ENCODE assay signal across 21 cellular contexts in genomic region chr5:14505310-14506140, GRCh38.
A peak's percentile ranks its signal among the peaks of the same experiment; 100 is the strongest.
DNase-seq lines count a peak whose midpoint lies in the region; ATAC-seq and TF ChIP-seq lines count a peak whose summit lies in the region.
"Had no signal": no experiment of that assay in that cellular context is flagged by ENCODE, and none has a peak within 500 bp of the region (broad histone marks: within the 10 kb centered on the region; RNA-seq: fewer than 3 reads in every experiment).

No MANE protein-coding gene starts in this region.

- H3K27me3 Mint-ChIP-seq in chondrocyte (ENCODE audit: low read depth) (no peaks in the 10 kb centered on the region), nephron progenitor cell (ENCODE audit: low read depth, poor library complexity) (peaks cover 2% of the 10 kb centered on the region)
- no peaks in the 10 kb centered on the region for H3K27me3 Mint-ChIP-seq in CD8-positive, alpha-beta T cell (ENCODE audit: low read depth)
- H3K27me3 Mint-ChIP-seq: activated T-cell treated with anti-CD3 and anti-CD28 coated beads, Interleukin-2, amount 50 U/mL, for 24 hours had no signal

- no peak overlapping the region for H2BK120ac ChIP-seq in IMR-90 (ENCODE audit: low read depth, low read length)

- H3K4me1 Mint-ChIP-seq in chondrocyte (ENCODE audit: low read depth): peaks cover 3% of the 10 kb centered on the region
- H3K4me1 Mint-ChIP-seq in nephron progenitor cell: peaks cover 31% of the 10 kb centered on the region
- no peaks in the 10 kb centered on the region for H3K4me1 Mint-ChIP-seq in CD8-positive, alpha-beta T cell (ENCODE audit: low read depth)

- H4K5ac ChIP-seq in IMR-90 (ENCODE audit: low read depth, low read length): no peak overlapping the region

- in situ Hi-C loops in IMR-90 (cut with MboI; ENCODE audit: low sequenced_read_pairs): no loop called here

- H3K36me3 Mint-ChIP-seq in chondrocyte (ENCODE audit: low read depth): peaks cover 38% of the 10 kb centered on the region
- H3K36me3 Mint-ChIP-seq in nephron progenitor cell (ENCODE audit: low read depth): peaks cover 63% of the 10 kb centered on the region
- no peaks in the 10 kb centered on the region for H3K36me3 Mint-ChIP-seq in CD8-positive, alpha-beta T cell
- H3K36me3 Mint-ChIP-seq: activated naive CD4-positive, alpha-beta T cell treated with anti-CD3 and anti-CD28 coated beads, Interleukin-2, amount 50 U/mL, for 72 hours had no signal

- no peaks in the 10 kb centered on the region for H3K9me3 ChIP-seq in IMR-90 (ENCODE audit: control insufficient read depth, insufficient read depth, low read length)
- no peaks in the 10 kb centered on the region for H3K9me3 ChIP-seq in CD8-positive, alpha-beta T cell (ENCODE audit: low read length)
- H3K9me3 ChIP-seq: BLaER1 treated with 17β-estradiol and CSF1 and Interleukin-3, amounts not matched to agents 10 nM and 100 nM; MG63; ovary; thoracic aorta had no signal

- dilution Hi-C loops in IMR-90 (cut with HindIII; ENCODE audit: low sequenced_read_pairs, unreplicated experiment): no loop called here

- H3K14ac ChIP-seq in IMR-90 (replicated peaks; ENCODE audit: low read depth, low read length): no peak overlapping the region

- H2AK9ac ChIP-seq in IMR-90 (replicated peaks; ENCODE audit: low read depth, low read length, poor library complexity): peak overlapping the region; percentile 67

- H3K27me3 ChIP-seq in IMR-90 (ENCODE audit: control insufficient read depth, insufficient read depth, low read length): no peaks in the 10 kb centered on the region
- H3K27me3 ChIP-seq in CD8-positive, alpha-beta T cell (ENCODE audit: insufficient read depth, low read length): no peaks in the 10 kb centered on the region
- H3K27me3 ChIP-seq: BLaER1 treated with 17β-estradiol and CSF1 and Interleukin-3, amounts not matched to agents 10 nM and 100 nM; MG63; ovary had no signal

- no peak overlapping the region for H4K8ac ChIP-seq in IMR-90 (ENCODE audit: low read depth in 2 of 2, low read length in 2 of 2)

- H3K56ac ChIP-seq in IMR-90 (ENCODE audit: extremely low read depth, insufficient read depth, low read length): no peak overlapping the region

- no peak overlapping the region for H2BK15ac ChIP-seq in IMR-90 (ENCODE audit: low read depth, low read length)

- no peak overlapping the region for H3K18ac ChIP-seq in IMR-90 (ENCODE audit: low read depth, low read length)

- intact Hi-C loops in IMR-90 (cut with micrococcal nuclease): no loop called here
- intact Hi-C loops in CD8-positive, alpha-beta T cell (cut with DNase I, micrococcal nuclease): loop anchor here in 1 of 2 experiments (10.0 kb wide), 1 partner anchor 101 kb away; no protein-coding TSS in a partner anchor

- peaks cover 8% of the 10 kb centered on the region; the same call in 1 of the 2 replicates for H3K9me1 ChIP-seq in IMR-90 (ENCODE audit: insufficient read depth, low read length)

- no peak for ATAC-seq in IMR-90 (ENCODE audit: low read depth)
- no peak for ATAC-seq in CD8-positive, alpha-beta T cell
- ATAC-seq: activated naive CD4-positive, alpha-beta T cell treated with anti-CD3 and anti-CD28 coated beads, Interleukin-2, amount 50 U/mL, for 72 hours; left ventricle myocardium superior had no signal

- no peaks in the 10 kb centered on the region for H3K9me3 Mint-ChIP-seq in chondrocyte (ENCODE audit: low read depth)
- no peaks in the 10 kb centered on the region for H3K9me3 Mint-ChIP-seq in nephron progenitor cell
- H3K9me3 Mint-ChIP-seq in CD8-positive, alpha-beta T cell: no peaks in the 10 kb centered on the region
- H3K9me3 Mint-ChIP-seq: activated naive CD4-positive, alpha-beta T cell treated with anti-CD3 and anti-CD28 coated beads, Interleukin-2, amount 50 U/mL, for 72 hours; activated T-cell treated with anti-CD3 and anti-CD28 coated beads, Interleukin-2, amount 50 U/mL, for 24 hours had no signal

- no peak overlapping the region for H3K27ac ChIP-seq in IMR-90 (ENCODE audit: insufficient read depth, low read length)
- H3K27ac ChIP-seq in CD8-positive, alpha-beta T cell (ENCODE audit: low read depth, low read length): no peak overlapping the region
- H3K27ac ChIP-seq: BLaER1 treated with 17β-estradiol and CSF1 and Interleukin-3, amounts not matched to agents 10 nM and 100 nM; ovary; SK-N-MC; thoracic aorta had no signal

- TF ChIP-seq RAD21 in IMR-90 (IDR thresholded peaks at IDR 0.05; ENCODE audit: low read length): no peak

- peaks cover 15 to 90% of the 10 kb centered on the region in 2 experiments for H3K79me1 ChIP-seq in IMR-90 (ENCODE audit: low read depth in 1 of 2, low read length in 2 of 2)

- H2AFZ ChIP-seq in IMR-90 (replicated peaks; ENCODE audit: low read length, poor library complexity): no peak overlapping the region

- TF ChIP-seq CTCF in GM12864 (IDR thresholded peaks at IDR 0.05; ENCODE audit: low read depth, low read length, missing control alignments) (peak; percentile 4), IMR-90 (conservative IDR thresholded peaks at IDR 0.05; ENCODE audit: low read depth, low read length) (no peak; the same call in 1 of the 2 replicates), chondrocyte (IDR thresholded peaks at IDR 0.05) (peak; percentile 48), nephron progenitor cell (IDR thresholded peaks at IDR 0.05) (no peak)
- TF ChIP-seq CTCF in CD8-positive, alpha-beta T cell (IDR thresholded peaks at IDR 0.05): no peak

- no peak overlapping the region for H2AK5ac ChIP-seq in IMR-90 (ENCODE audit: low read depth, low read length)

- no peak overlapping the region for H3K23ac ChIP-seq in IMR-90 (ENCODE audit: low read depth, low read length)

- no TSS peak for BruUV-seq in IMR-90 (replicated peaks; lab: Mats Ljungman, UMichigan)

- no peak overlapping the region for H4K91ac ChIP-seq in IMR-90 (ENCODE audit: insufficient read depth, low read depth, low read length)

- no peak overlapping the region for H3K4me3 ChIP-seq in GM12864 (ENCODE audit: low read depth, low read length)
- no peak overlapping the region for H3K4me3 ChIP-seq in IMR-90 (ENCODE audit: insufficient read depth, low read depth, low read length)
- no peak overlapping the region for H3K4me3 ChIP-seq in CD8-positive, alpha-beta T cell (ENCODE audit: low read depth, low read length)
- H3K4me3 ChIP-seq: BLaER1 treated with 17β-estradiol and CSF1 and Interleukin-3, amounts not matched to agents 10 nM and 100 nM; MG63; ovary; SK-N-MC; thoracic aorta had no signal

- H4K20me1 ChIP-seq in IMR-90 (ENCODE audit: insufficient read depth, low read length): peaks cover 94% of the 10 kb centered on the region

- H2BK5ac ChIP-seq in IMR-90 (ENCODE audit: low read depth, low read length, poor library complexity, severe bottlenecking): no peak overlapping the region

- H3K4me1 ChIP-seq in IMR-90 (ENCODE audit: control insufficient read depth, insufficient read depth, low read length): no peaks in the 10 kb centered on the region
- no peaks in the 10 kb centered on the region for H3K4me1 ChIP-seq in CD8-positive, alpha-beta T cell (ENCODE audit: insufficient read depth, low read length)
- H3K4me1 ChIP-seq: BLaER1 treated with 17β-estradiol and CSF1 and Interleukin-3, amounts not matched to agents 10 nM and 100 nM had no signal

- DNase-seq in GM12864 (ENCODE audit: low read depth) (no peak), IMR-90 (no peak), chondrocyte (ENCODE audit: low spot score) (peak; percentile 63), nephron progenitor cell (no peak), NCI-H128 (lab: John Stamatoyannopoulos, UW; ENCODE audit: unreplicated experiment) (no peak), HK-2 (ENCODE audit: unreplicated experiment) (no peak)
- DNase-seq in CD8-positive, alpha-beta T cell: no peak
- DNase-seq: activated T-cell treated with anti-CD3 and anti-CD28 coated beads, Interleukin-2, amount 50 U/mL, for 24 hours; DMS153; effector memory CD4-positive, alpha-beta T cell; foreskin fibroblast; left ventricle myocardium superior; MG63; NCI-H187 treated with DMSO at 0.1 percent for 48 hours; NCI-H510A treated with DMSO at 0.1 percent for 48 hours; ovary; stimulated activated CD4-positive, alpha-beta T cell treated with anti-CD3 and anti-CD28 coated beads, Interleukin-4, amount 100 ng/mL, for 1 hour had no signal

- TF ChIP-seq POLR2A in IMR-90 (IDR thresholded peaks at IDR 0.05; ENCODE audit: low read depth, low read length): no peak

- H3K4ac ChIP-seq in IMR-90 (ENCODE audit: low read depth, low read length): no peak overlapping the region; the same call in 1 of the 2 replicates

- H3K4me3 Mint-ChIP-seq in chondrocyte (ENCODE audit: unreplicated experiment): no peak overlapping the region
- no peak overlapping the region for H3K4me3 Mint-ChIP-seq in nephron progenitor cell
- no peak overlapping the region for H3K4me3 Mint-ChIP-seq in CD8-positive, alpha-beta T cell
- H3K4me3 Mint-ChIP-seq: activated T-cell treated with anti-CD3 and anti-CD28 coated beads, Interleukin-2, amount 50 U/mL, for 24 hours had no signal

- CTCF ChIA-PET in IMR-90 (lab: Yijun Ruan, JAX): no interaction called here
- CTCF ChIA-PET in CD8-positive, alpha-beta T cell (lab: Charles Lee): interaction anchor here (0.9 kb wide), 1 partner anchor 143 kb away, joined by 4 read pairs; no protein-coding TSS in a partner anchor

- no peak overlapping the region for H3K9ac ChIP-seq in IMR-90 (ENCODE audit: low read depth, low read length)
- H3K9ac ChIP-seq: BLaER1 treated with 17β-estradiol and CSF1 and Interleukin-3, amounts not matched to agents 10 nM and 100 nM had no signal

- WGBS in IMR-90 (ENCODE audit: extremely low coverage in 2 of 2, insufficient read length in 1 of 2), 2 experiments: 79% methylated on average over 8 of the region's 23 CpGs; no CpG with 5 or more reads in 1 of the 2 experiments

- POLR2A ChIA-PET in IMR-90 (lab: Charles Lee; ENCODE audit: unreplicated experiment): no interaction called here
- POLR2A ChIA-PET in CD8-positive, alpha-beta T cell (lab: Charles Lee): no interaction called here

- H3K27ac Mint-ChIP-seq in chondrocyte (ENCODE audit: unreplicated experiment): peak overlapping the region; percentile 51
- peak overlapping the region; percentile 89 for H3K27ac Mint-ChIP-seq in nephron progenitor cell
- no peak overlapping the region for H3K27ac Mint-ChIP-seq in CD8-positive, alpha-beta T cell
- H3K27ac Mint-ChIP-seq: activated T-cell treated with anti-CD3 and anti-CD28 coated beads, Interleukin-2, amount 50 U/mL, for 24 hours had no signal

- H2BK20ac ChIP-seq in IMR-90 (ENCODE audit: low read depth, low read length): no peak overlapping the region

- H3K36me3 ChIP-seq in IMR-90 (ENCODE audit: control insufficient read depth, insufficient read depth, low read length): peaks cover 85% of the 10 kb centered on the region
- H3K36me3 ChIP-seq in CD8-positive, alpha-beta T cell (ENCODE audit: insufficient read depth, low read length): no peaks in the 10 kb centered on the region
- H3K36me3 ChIP-seq: ovary had no signal

- no peak overlapping the region for H3K4me2 ChIP-seq in IMR-90 (ENCODE audit: low read depth, low read length)
- H3K4me2 ChIP-seq: BLaER1 treated with 17β-estradiol and CSF1 and Interleukin-3, amounts not matched to agents 10 nM and 100 nM had no signal

TF ChIP-seq in IMR-90, 13 proteins besides CTCF, POLR2A, EP300 and RAD21 (continues in another document):
- TF ChIP-seq CHD1 (IDR thresholded peaks at IDR 0.05; ENCODE audit: low read depth, low read length) (no peak), MAFK (IDR thresholded peaks at IDR 0.05; ENCODE audit: low read depth, low read length) (no peak), FOS (IDR thresholded peaks at IDR 0.05; ENCODE audit: low read depth, low read length) (no peak), RCOR1 (IDR thresholded peaks at IDR 0.05; ENCODE audit: insufficient replicate concordance, low read length) (no peak)

Comparison
In these comparisons a context has a peak if more than half of its experiments do, and no peak if none do; other contexts are left out.
1. CTCF ChIP-seq: peak in GM12864 (single experiment) and chondrocyte (single experiment); none in IMR-90 (single experiment), nephron progenitor cell (single experiment) and CD8-positive, alpha-beta T cell (single experiment).